In genomic region chr15:66670698-66671580, GRCh38 we compare ENCODE assay signal across 14 cellular contexts. TPM values are rescaled to one million over a fixed set of nuclear protein-coding genes. Genes with fewer than 3 reads are reported as not detected.
DNase-seq lines count a peak whose midpoint lies in the region; ATAC-seq and TF ChIP-seq lines count a peak whose summit lies in the region.
"Had no signal": no experiment of that assay in that cellular context is flagged by ENCODE, and none has a peak within 500 bp of the region (broad histone marks: within the 10 kb centered on the region; RNA-seq: fewer than 3 reads in every experiment).

No MANE protein-coding gene starts in this region.

- in situ Hi-C loops in Caki2 (cut with HindIII; ENCODE audit: low pct_unique_long_range_greater_than_20kb, low sequenced_read_pairs) = no loop called here

- TF ChIP-seq CTCF in WERI-Rb-1 (IDR thresholded peaks at IDR 0.05; ENCODE audit: low read depth, low read length) = no peak
- TF ChIP-seq CTCF in lower lobe of right lung (IDR thresholded peaks at IDR 0.05) = no peak
- no peak for TF ChIP-seq CTCF in adrenal gland (IDR thresholded peaks at IDR 0.05)

- H3K27ac Mint-ChIP-seq in stimulated activated effector memory CD8-positive, alpha-beta T cell treated with anti-CD3 and anti-CD28 coated beads, Interleukin-12 subunit alpha, Interleukin-12 subunit beta, amount 100 ng/mL, for 72 hours = no peak overlapping the region
- H3K27ac Mint-ChIP-seq: activated B cell treated with CpG ODN at 0.5 μM for 24 hours; activated naive CD4-positive, alpha-beta T cell treated with anti-CD3 and anti-CD28 coated beads for 36 hours; CD4-positive, alpha-beta T cell had no signal

- H3K27ac ChIP-seq in WERI-Rb-1 (no peak overlapping the region), lower lobe of right lung (no peak overlapping the region), adrenal gland (no peak overlapping the region)
- H3K27ac ChIP-seq: right lobe of liver had no signal

- no peaks in the 10 kb centered on the region for H3K36me3 Mint-ChIP-seq in stimulated activated effector memory CD8-positive, alpha-beta T cell treated with anti-CD3 and anti-CD28 coated beads, Interleukin-12 subunit alpha, Interleukin-12 subunit beta, amount 100 ng/mL, for 72 hours

- H3K9me3 Mint-ChIP-seq in stimulated activated effector memory CD8-positive, alpha-beta T cell treated with anti-CD3 and anti-CD28 coated beads, Interleukin-12 subunit alpha, Interleukin-12 subunit beta, amount 100 ng/mL, for 72 hours = peaks cover 3% of the 10 kb centered on the region
- H3K9me3 Mint-ChIP-seq: activated naive CD4-positive, alpha-beta T cell treated with anti-CD3 and anti-CD28 coated beads for 36 hours had no signal

- DNase-seq in Caki2 (ENCODE audit: low read depth) = peak; percentile 72
- DNase-seq in NCI-H146 (lab: John Stamatoyannopoulos, UW) = peak; percentile 72
- DNase-seq in WERI-Rb-1 = peak; percentile 38
- peak; percentile 77 for DNase-seq in lower lobe of right lung
- no peak for DNase-seq in adrenal gland
- no peak for DNase-seq in NK-92 treated with Interleukin-12 subunit alpha and Interleukin-12 subunit beta, amount 100 ng/mL, for 24 hours (lab: John Stamatoyannopoulos, UW)
- no peak for DNase-seq in stimulated activated effector memory CD8-positive, alpha-beta T cell treated with anti-CD3 and anti-CD28 coated beads, Interleukin-12 subunit alpha, Interleukin-12 subunit beta, amount 100 ng/mL, for 72 hours (ENCODE audit: low spot score in 2 of 2)
- DNase-seq: activated B cell treated with CpG ODN at 0.5 μM for 24 hours; activated naive CD4-positive, alpha-beta T cell treated with anti-CD3 and anti-CD28 coated beads for 36 hours; CD4-positive, alpha-beta T cell; NCI-H524 treated with DMSO at 0.1 percent for 48 hours; right lobe of liver had no signal

- H3K4me1 Mint-ChIP-seq in stimulated activated effector memory CD8-positive, alpha-beta T cell treated with anti-CD3 and anti-CD28 coated beads, Interleukin-12 subunit alpha, Interleukin-12 subunit beta, amount 100 ng/mL, for 72 hours = peaks cover 6% of the 10 kb centered on the region

- no peak overlapping the region for H3K4me3 Mint-ChIP-seq in stimulated activated effector memory CD8-positive, alpha-beta T cell treated with anti-CD3 and anti-CD28 coated beads, Interleukin-12 subunit alpha, Interleukin-12 subunit beta, amount 100 ng/mL, for 72 hours
- H3K4me3 Mint-ChIP-seq: activated B cell treated with CpG ODN at 0.5 μM for 24 hours; activated naive CD4-positive, alpha-beta T cell treated with anti-CD3 and anti-CD28 coated beads for 36 hours; CD4-positive, alpha-beta T cell had no signal

- ATAC-seq in lower lobe of right lung (peak; percentile 87 to 94), HG03108 (IDR thresholded peaks at IDR 0.05; ENCODE audit: unreplicated experiment) (no peak)
- ATAC-seq in stimulated activated effector memory CD8-positive, alpha-beta T cell treated with anti-CD3 and anti-CD28 coated beads, Interleukin-12 subunit alpha, Interleukin-12 subunit beta, amount 100 ng/mL, for 72 hours = no peak
- ATAC-seq: left lobe of liver had no signal

- H3K9me3 ChIP-seq in WERI-Rb-1 (ENCODE audit: severe bottlenecking) = no peaks in the 10 kb centered on the region
- no peaks in the 10 kb centered on the region for H3K9me3 ChIP-seq in lower lobe of right lung
- no peaks in the 10 kb centered on the region for H3K9me3 ChIP-seq in adrenal gland (replicated peaks in 1 of 3)
- H3K9me3 ChIP-seq: right lobe of liver had no signal

- intact Hi-C loops in lower lobe of right lung (cut with DNase I) (no loop called here), adrenal gland (cut with DNase I) (no loop called here)

- TF ChIP-seq POLR2A in adrenal gland (IDR thresholded peaks at IDR 0.05) = no peak

- H3K27me3 ChIP-seq in WERI-Rb-1 (ENCODE audit: insufficient read depth, low read depth, severe bottlenecking) (no peaks in the 10 kb centered on the region), lower lobe of right lung (ENCODE audit: low read depth) (no peaks in the 10 kb centered on the region), adrenal gland (no peaks in the 10 kb centered on the region)
- H3K27me3 ChIP-seq: right lobe of liver had no signal

- H3K36me3 ChIP-seq in WERI-Rb-1 = no peaks in the 10 kb centered on the region
- H3K36me3 ChIP-seq in lower lobe of right lung = no peaks in the 10 kb centered on the region
- no peaks in the 10 kb centered on the region for H3K36me3 ChIP-seq in adrenal gland (replicated peaks in 1 of 2)
- H3K36me3 ChIP-seq: right lobe of liver had no signal

- 78 to 84% (median 79%) methylated on average over 17 to 21 of the region's 23 CpGs for WGBS in adrenal gland, 4 donors

- H3K4me1 ChIP-seq in lower lobe of right lung (peaks cover 7% of the 10 kb centered on the region), adrenal gland (replicated peaks in 1 of 2) (no peaks in the 10 kb centered on the region)
- H3K4me1 ChIP-seq: right lobe of liver had no signal

- no peak overlapping the region for H3K4me3 ChIP-seq in WERI-Rb-1 (ENCODE audit: low read depth, low read length)
- H3K4me3 ChIP-seq in lower lobe of right lung = no peak overlapping the region
- no peak overlapping the region for H3K4me3 ChIP-seq in adrenal gland
- H3K4me3 ChIP-seq: right lobe of liver had no signal

RNA-seq across cellular contexts. Expression of gene SMAD6, which starts 31.1 kb away (rescaled TPM):
- total RNA-seq in Caki2 (2014; rRNA removed; shearing (Covaris generic); ENCODE audit: low replicate concordance) = 53.7 and 64.5 TPM in 2 replicates
- 159 TPM for total RNA-seq in lower lobe of right lung
- total RNA-seq in adrenal gland = 10 to 100 TPM in 4 of 8 donors, 1 to 10 TPM in 4; 5.7 to 31.9 (median 9.5) TPM
- 1 to 10 TPM; 1.9 to 7.0 (median 2.7) TPM for polyA plus RNA-seq in adrenal gland

Comparison
In these comparisons a context has a peak if more than half of its experiments do, and no peak if none do; other contexts are left out.
1. DNase-seq: peak in Caki2 (single experiment), NCI-H146 (single experiment), WERI-Rb-1 (single experiment) and lower lobe of right lung (single experiment); none in adrenal gland (0 of 7), NK-92 treated with Interleukin-12 subunit alpha and Interleukin-12 subunit beta, amount 100 ng/mL, for 24 hours (single experiment) and stimulated activated effector memory CD8-positive, alpha-beta T cell treated with anti-CD3 and anti-CD28 coated beads, Interleukin-12 subunit alpha, Interleukin-12 subunit beta, amount 100 ng/mL, for 72 hours (0 of 2).
2. ATAC-seq: peak in lower lobe of right lung (2 of 2); none in HG03108 (single experiment) and stimulated activated effector memory CD8-positive, alpha-beta T cell treated with anti-CD3 and anti-CD28 coated beads, Interleukin-12 subunit alpha, Interleukin-12 subunit beta, amount 100 ng/mL, for 72 hours (single experiment).